Comparison of ENCODE assay signal across 9 cellular contexts in the genomic region with DNA sequence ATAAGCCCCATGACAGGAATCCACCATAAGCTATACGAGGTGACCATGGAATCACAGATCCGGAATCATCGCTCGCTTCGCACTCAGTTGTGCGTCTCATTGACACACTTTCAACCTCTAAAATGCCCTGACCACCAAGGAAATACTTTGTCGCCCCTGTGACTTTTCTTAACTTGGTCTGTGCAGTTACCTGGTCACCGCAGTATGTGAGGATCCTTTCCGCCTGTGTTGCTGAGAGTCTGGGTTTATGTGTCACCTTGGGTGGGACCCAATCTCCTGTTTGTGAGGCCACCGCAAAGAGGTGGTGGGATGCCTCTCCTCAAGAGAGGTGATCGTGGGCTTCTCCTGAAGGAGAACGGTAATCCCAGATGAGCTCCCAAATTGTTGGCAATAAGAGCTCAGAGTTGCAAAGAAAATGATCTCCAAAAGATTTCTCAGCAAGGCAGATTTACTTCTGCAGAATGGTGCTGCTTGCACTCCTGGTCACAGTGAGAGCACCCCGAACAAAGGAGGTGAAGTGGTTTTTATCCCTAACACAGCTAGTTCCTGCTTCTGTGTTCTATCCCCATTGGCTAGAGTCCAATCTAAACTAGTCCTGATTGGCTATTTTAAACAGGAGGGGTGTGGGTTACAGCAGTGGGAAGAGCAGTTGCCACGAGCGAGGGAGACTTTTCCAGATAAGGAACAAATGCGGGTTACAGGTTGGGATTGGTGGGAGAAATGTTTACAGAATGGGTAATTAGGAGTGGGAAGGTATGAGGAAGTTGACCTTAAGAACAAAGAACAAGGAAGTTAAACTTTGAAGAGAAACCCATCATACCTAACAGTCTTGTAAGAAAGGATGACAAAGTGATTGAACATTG. TPM values are rescaled to one million over a fixed set of nuclear protein-coding genes. Genes with fewer than 3 reads are reported as not detected.
DNase-seq lines count a peak whose midpoint lies in the region; ATAC-seq and TF ChIP-seq lines count a peak whose summit lies in the region.
"Had no signal": no experiment of that assay in that cellular context is flagged by ENCODE, and none has a peak within 500 bp of the region (broad histone marks: within the 10 kb centered on the region; RNA-seq: fewer than 3 reads in every experiment).

No MANE protein-coding gene starts in this region.

- peaks cover 51% of the 10 kb centered on the region for H3K9me3 Mint-ChIP-seq in activated T-helper 2 cell treated with anti-CD3 and anti-CD28 coated beads, Interferon-gamma antibody, Interleukin-2, Interleukin-4, amounts not matched to agents 10 μg/mL and 5 μg/mL and 100 μg/mL, durations not matched to agents 14 hours and 24 hours and 36 hours

- H3K27ac ChIP-seq in muscle layer of duodenum (ENCODE audit: low read length) (no peak overlapping the region), gastroesophageal sphincter (no peak overlapping the region)
- H3K27ac ChIP-seq: skin epidermis had no signal

- H3K36me3 Mint-ChIP-seq in activated T-helper 2 cell treated with anti-CD3 and anti-CD28 coated beads, Interferon-gamma antibody, Interleukin-2, Interleukin-4, amounts not matched to agents 10 μg/mL and 5 μg/mL and 100 μg/mL, durations not matched to agents 14 hours and 24 hours and 36 hours (ENCODE audit: low read depth): peaks cover 99% of the 10 kb centered on the region

- peak overlapping the region; percentile 61 for H3K27ac Mint-ChIP-seq in activated T-helper 2 cell treated with anti-CD3 and anti-CD28 coated beads, Interferon-gamma antibody, Interleukin-2, Interleukin-4, amounts not matched to agents 10 μg/mL and 5 μg/mL and 100 μg/mL, durations not matched to agents 14 hours and 24 hours and 36 hours

- H3K9me3 ChIP-seq in muscle layer of duodenum (ENCODE audit: control insufficient read depth in 1 of 2, low read length in 2 of 2): peaks cover 23 to 27% of the 10 kb centered on the region in 2 donors
- H3K9me3 ChIP-seq in gastroesophageal sphincter: peaks cover 0 to 46% (median 0%) of the 10 kb centered on the region in 3 donors

- peaks cover 87 to 99% of the 10 kb centered on the region in 2 donors for H3K36me3 ChIP-seq in muscle layer of duodenum (ENCODE audit: control insufficient read depth in 1 of 2, insufficient read depth in 2 of 2, low read length in 2 of 2)
- peaks cover 14 to 100% of the 10 kb centered on the region in 2 donors for H3K36me3 ChIP-seq in gastroesophageal sphincter

- H3K4me3 ChIP-seq in muscle layer of duodenum (ENCODE audit: low read depth in 1 of 2, low read length in 2 of 2) (peak overlapping the region; percentile 18 to 49), gastroesophageal sphincter (no peak overlapping the region)
- H3K4me3 ChIP-seq: skin epidermis had no signal

- ATAC-seq in GM21825 (IDR thresholded peaks at IDR 0.05; ENCODE audit: unreplicated experiment): no peak
- no peak for ATAC-seq in GM21717 (IDR thresholded peaks at IDR 0.05; ENCODE audit: unreplicated experiment)
- no peak for ATAC-seq in gastroesophageal sphincter

- peak overlapping the region; percentile 3 for H3K4me3 Mint-ChIP-seq in activated T-helper 2 cell treated with anti-CD3 and anti-CD28 coated beads, Interferon-gamma antibody, Interleukin-2, Interleukin-4, amounts not matched to agents 10 μg/mL and 5 μg/mL and 100 μg/mL, durations not matched to agents 14 hours and 24 hours and 36 hours (ENCODE audit: low read depth)

- TF ChIP-seq POLR2A in gastroesophageal sphincter (IDR thresholded peaks at IDR 0.05): no peak

- 88 to 93% methylated on average over 4 to 8 of the region's 16 CpGs for WGBS in gastroesophageal sphincter (ENCODE audit: low coverage in 1 of 2), 2 donors

- peaks cover 53% of the 10 kb centered on the region for H3K4me1 Mint-ChIP-seq in activated T-helper 2 cell treated with anti-CD3 and anti-CD28 coated beads, Interferon-gamma antibody, Interleukin-2, Interleukin-4, amounts not matched to agents 10 μg/mL and 5 μg/mL and 100 μg/mL, durations not matched to agents 14 hours and 24 hours and 36 hours (ENCODE audit: low read depth)

- DNase-seq in DMS53 treated with DMSO at 0.1 percent for 48 hours (lab: John Stamatoyannopoulos, UW; ENCODE audit: unreplicated experiment) (peak; percentile 38), KBM-7 (peak; percentile 71), NCI-H1092 treated with DMSO at 0.1 percent for 48 hours (lab: John Stamatoyannopoulos, UW) (no peak)
- DNase-seq in activated T-helper 2 cell treated with anti-CD3 and anti-CD28 coated beads, Interferon-gamma antibody, Interleukin-2, Interleukin-4, amounts not matched to agents 10 μg/mL and 5 μg/mL and 100 μg/mL, durations not matched to agents 14 hours and 24 hours and 36 hours (ENCODE audit: low spot score): no peak

- TF ChIP-seq EP300 in gastroesophageal sphincter (IDR thresholded peaks at IDR 0.05): no peak

- in situ Hi-C loops in KBM-7 (cut with MboI; ENCODE audit: low pct_unique_long_range_greater_than_20kb, low sequenced_read_pairs): no loop called here

- no peak for TF ChIP-seq CTCF in gastroesophageal sphincter (IDR thresholded peaks at IDR 0.05)

- intact Hi-C loops in activated T-helper 2 cell treated with anti-CD3 and anti-CD28 coated beads, Interferon-gamma antibody, Interleukin-2, Interleukin-4, amounts not matched to agents 10 μg/mL and 5 μg/mL and 100 μg/mL, durations not matched to agents 14 hours and 24 hours and 36 hours (cut with micrococcal nuclease): no loop called here

- H3K27me3 ChIP-seq in muscle layer of duodenum (ENCODE audit: low read depth, low read length): no peaks in the 10 kb centered on the region
- no peaks in the 10 kb centered on the region for H3K27me3 ChIP-seq in gastroesophageal sphincter

- H3K4me1 ChIP-seq in muscle layer of duodenum (ENCODE audit: control insufficient read depth in 1 of 2, insufficient read depth in 2 of 2, low read length in 2 of 2) (peaks cover 0 to 7% of the 10 kb centered on the region in 2 donors), gastroesophageal sphincter (peaks cover 0 to 31% (median 4%) of the 10 kb centered on the region in 3 donors)

- H3K27me3 Mint-ChIP-seq in activated T-helper 2 cell treated with anti-CD3 and anti-CD28 coated beads, Interferon-gamma antibody, Interleukin-2, Interleukin-4, amounts not matched to agents 10 μg/mL and 5 μg/mL and 100 μg/mL, durations not matched to agents 14 hours and 24 hours and 36 hours (ENCODE audit: low read depth): no peaks in the 10 kb centered on the region

RNA-seq across cellular contexts. Expression of a gene that starts 9.1 kb away (rescaled TPM):
- 49.3 and 51.0 TPM in 2 replicates for total RNA-seq in activated T-helper 2 cell treated with anti-CD3 and anti-CD28 coated beads, Interferon-gamma antibody, Interleukin-2, Interleukin-4, amounts not matched to agents 10 μg/mL and 5 μg/mL and 100 μg/mL, durations not matched to agents 14 hours and 24 hours and 36 hours
- total RNA-seq in gastroesophageal sphincter: 10 to 100 TPM; 36.2 to 46.6 (median 41.5) TPM

Comparison
In these comparisons a context has a peak if more than half of its experiments do, and no peak if none do; other contexts are left out.
1. DNase-seq: peak in DMS53 treated with DMSO at 0.1 percent for 48 hours (single experiment) and KBM-7 (single experiment); none in activated T-helper 2 cell treated with anti-CD3 and anti-CD28 coated beads, Interferon-gamma antibody, Interleukin-2, Interleukin-4, amounts not matched to agents 10 μg/mL and 5 μg/mL and 100 μg/mL, durations not matched to agents 14 hours and 24 hours and 36 hours (single experiment) and NCI-H1092 treated with DMSO at 0.1 percent for 48 hours (single experiment).
2. H3K4me3 ChIP-seq: peak in muscle layer of duodenum (2 of 2); none in gastroesophageal sphincter (0 of 2).